In genomic region chr16:77763994-77764393, GRCh38 we compare ENCODE assay signal across 17 cellular contexts. TPM values are rescaled to one million over a fixed set of nuclear protein-coding genes. Genes with fewer than 3 reads are reported as not detected.
"Had no signal": no experiment of that assay in that cellular context is flagged by ENCODE, and none has a peak within 500 bp of the region (broad histone marks: within the 10 kb centered on the region; RNA-seq: fewer than 3 reads in every experiment).

No MANE protein-coding gene starts in this region.

- H3K9me3 Mint-ChIP-seq: activated CD4-positive, alpha-beta memory T cell treated with anti-CD3 and anti-CD28 coated beads for 36 hours; activated naive CD8-positive, alpha-beta T cell treated with anti-CD3 and anti-CD28 coated beads for 36 hours; activated T-helper 17 cell treated with anti-CD3 and anti-CD28 coated beads, Interleukin-2, amount 50 U/mL, for 72 hours; natural killer cell; stimulated activated effector memory CD8-positive, alpha-beta T cell treated with anti-CD3 and anti-CD28 coated beads, Interleukin-12 subunit alpha, Interleukin-12 subunit beta, amount 100 ng/mL, for 72 hours; T-helper 2 cell treated with Interferon-gamma antibody and Interleukin-4, amounts not matched to agents 5 μg/mL and 100 μg/mL, for 36 hours had no signal

- H3K27me3 ChIP-seq: dorsolateral prefrontal cortex, pancreas, sigmoid colon, stomach, testis had no signal

- H3K9me3 ChIP-seq: pancreas, sigmoid colon, stomach, testis had no signal

- H3K36me3 Mint-ChIP-seq: activated CD4-positive, alpha-beta memory T cell treated with anti-CD3 and anti-CD28 coated beads for 36 hours; activated naive CD8-positive, alpha-beta T cell treated with anti-CD3 and anti-CD28 coated beads for 36 hours; natural killer cell; stimulated activated effector memory CD8-positive, alpha-beta T cell treated with anti-CD3 and anti-CD28 coated beads, Interleukin-12 subunit alpha, Interleukin-12 subunit beta, amount 100 ng/mL, for 72 hours had no signal

- H3K4me1 ChIP-seq: testis had no signal

- H3K36me3 ChIP-seq: pancreas, sigmoid colon, stomach had no signal

- H3K4me1 Mint-ChIP-seq: activated naive CD8-positive, alpha-beta T cell treated with anti-CD3 and anti-CD28 coated beads for 36 hours; activated T-helper 17 cell treated with anti-CD3 and anti-CD28 coated beads, Interleukin-2, amount 50 U/mL, for 72 hours; natural killer cell; stimulated activated effector memory CD8-positive, alpha-beta T cell treated with anti-CD3 and anti-CD28 coated beads, Interleukin-12 subunit alpha, Interleukin-12 subunit beta, amount 100 ng/mL, for 72 hours had no signal

- H3K4me3 Mint-ChIP-seq: activated CD4-positive, alpha-beta memory T cell treated with anti-CD3 and anti-CD28 coated beads for 36 hours; activated naive CD8-positive, alpha-beta T cell treated with anti-CD3 and anti-CD28 coated beads for 36 hours; activated T-helper 17 cell treated with anti-CD3 and anti-CD28 coated beads, Interleukin-2, amount 50 U/mL, for 72 hours; natural killer cell; stimulated activated effector memory CD8-positive, alpha-beta T cell treated with anti-CD3 and anti-CD28 coated beads, Interleukin-12 subunit alpha, Interleukin-12 subunit beta, amount 100 ng/mL, for 72 hours; T-helper 2 cell treated with Interferon-gamma antibody and Interleukin-4, amounts not matched to agents 5 μg/mL and 100 μg/mL, for 36 hours had no signal

- DNase-seq: activated CD4-positive, alpha-beta memory T cell treated with anti-CD3 and anti-CD28 coated beads for 36 hours; activated naive CD4-positive, alpha-beta T cell; activated naive CD8-positive, alpha-beta T cell treated with anti-CD3 and anti-CD28 coated beads for 36 hours; erythroblast; glutamatergic neuron; natural killer cell; stimulated activated CD4-positive, alpha-beta T cell treated with anti-CD3 and anti-CD28 coated beads, Interleukin-4, amount 100 ng/mL, for 24 hours had no signal

- H3K27ac Mint-ChIP-seq: activated CD4-positive, alpha-beta memory T cell treated with anti-CD3 and anti-CD28 coated beads for 36 hours; activated naive CD8-positive, alpha-beta T cell treated with anti-CD3 and anti-CD28 coated beads for 36 hours; activated T-helper 17 cell treated with anti-CD3 and anti-CD28 coated beads, Interleukin-2, amount 50 U/mL, for 72 hours; natural killer cell; stimulated activated effector memory CD8-positive, alpha-beta T cell treated with anti-CD3 and anti-CD28 coated beads, Interleukin-12 subunit alpha, Interleukin-12 subunit beta, amount 100 ng/mL, for 72 hours; T-helper 2 cell treated with Interferon-gamma antibody and Interleukin-4, amounts not matched to agents 5 μg/mL and 100 μg/mL, for 36 hours had no signal

- H3K27ac ChIP-seq: dorsolateral prefrontal cortex, pancreas, SK-N-MC, stomach, testis had no signal

- H3K4me3 ChIP-seq: dorsolateral prefrontal cortex, pancreas, sigmoid colon, SK-N-MC, stomach, testis had no signal

RNA-seq across cellular contexts. Expression of gene VAT1L, which starts 24.4 kb away (rescaled TPM):
- total RNA-seq: activated CD4-positive, alpha-beta memory T cell treated with anti-CD3 and anti-CD28 coated beads for 36 hours; activated naive CD8-positive, alpha-beta T cell treated with anti-CD3 and anti-CD28 coated beads for 36 hours; activated T-helper 17 cell treated with anti-CD3 and anti-CD28 coated beads, Interleukin-2, amount 50 U/mL, for 72 hours; chondrocyte; natural killer cell had no signal
